In genomic region chr1:34825455-34826081, GRCh38 we compare ENCODE assay signal across 1 cellular context.
TF ChIP-seq lines count a peak whose summit lies in the region.

No MANE protein-coding gene starts in this region.

TF ChIP-seq in HepG2, 621 proteins besides CTCF, POLR2A, EP300 and RAD21 (continued from another document and continues in another):
- TF ChIP-seq GLMP (CRISPR knock-in tag; IDR thresholded peaks at IDR 0.05; ENCODE audit: borderline replicate concordance) (no peak), ZNF17 (CRISPR knock-in tag; IDR thresholded peaks at IDR 0.05) (no peak), RARA (CRISPR knock-in tag; IDR thresholded peaks at IDR 0.05) (peak; percentile 69), ZNF670 (CRISPR knock-in tag; IDR thresholded peaks at IDR 0.05; ENCODE audit: borderline replicate concordance) (no peak), HNRNPUL1 (IDR thresholded peaks at IDR 0.05; ENCODE audit: low read depth, low read length) (no peak), ZNF460 (CRISPR knock-in tag; IDR thresholded peaks at IDR 0.05; ENCODE audit: borderline replicate concordance) (no peak), ZKSCAN5 (CRISPR knock-in tag; IDR thresholded peaks at IDR 0.05) (peak; percentile 24; the same call in 1 of the 2 replicates), ZNF768 (CRISPR knock-in tag; IDR thresholded peaks at IDR 0.05) (peak; percentile 3; the same call in 1 of the 2 replicates), BATF2 (CRISPR knock-in tag; IDR thresholded peaks at IDR 0.05) (no peak), ZNF672 (CRISPR knock-in tag; IDR thresholded peaks at IDR 0.05) (no peak), NFAT5 (CRISPR knock-in tag; IDR thresholded peaks at IDR 0.05) (no peak), CREB3 (CRISPR knock-in tag; IDR thresholded peaks at IDR 0.05) (no peak), TFE3 (CRISPR knock-in tag; IDR thresholded peaks at IDR 0.05) (no peak), AGO1 (IDR thresholded peaks at IDR 0.05; ENCODE audit: low read depth, low read length, poor library complexity, severe bottlenecking) (no peak), SNAPC2 (CRISPR knock-in tag; IDR thresholded peaks at IDR 0.05) (no peak), ZFP36L2 (CRISPR knock-in tag; IDR thresholded peaks at IDR 0.05) (no peak), BRF2 (CRISPR knock-in tag; IDR thresholded peaks at IDR 0.05) (no peak), NKX3-1 (CRISPR knock-in tag; IDR thresholded peaks at IDR 0.05) (no peak), CHD2 (IDR thresholded peaks at IDR 0.05; ENCODE audit: low read depth, low read length) (no peak), PRDM4 (CRISPR knock-in tag; IDR thresholded peaks at IDR 0.05; ENCODE audit: borderline replicate concordance) (no peak), KIAA2018 (CRISPR knock-in tag; IDR thresholded peaks at IDR 0.05; ENCODE audit: borderline replicate concordance) (no peak), ZNF441 (CRISPR knock-in tag; IDR thresholded peaks at IDR 0.05; ENCODE audit: borderline replicate concordance) (peak; percentile 76; the same call in 1 of the 2 replicates), SOX13 (IDR thresholded peaks at IDR 0.05) (no peak), SOX13 (CRISPR knock-in tag; conservative IDR thresholded peaks at IDR 0.05 in 1 of 2, IDR thresholded peaks at IDR 0.05 in 1 of 2) (peak in 1 of 2 experiments; percentile 92; a peak in 2 of 4 replicates), FOXK1 (CRISPR knock-in tag; IDR thresholded peaks at IDR 0.05; ENCODE audit: borderline replicate concordance, low read depth) (peak; percentile 51; the same call in 1 of the 2 replicates), CHCHD3 (CRISPR knock-in tag; IDR thresholded peaks at IDR 0.05) (no peak), ZNF160 (CRISPR knock-in tag; IDR thresholded peaks at IDR 0.05) (no peak), ZNF788 (CRISPR knock-in tag; IDR thresholded peaks at IDR 0.05; ENCODE audit: borderline replicate concordance) (peak; percentile 63; the same call in 1 of the 2 replicates), RFX3 (CRISPR knock-in tag; IDR thresholded peaks at IDR 0.05) (no peak), DPF2 (CRISPR knock-in tag; IDR thresholded peaks at IDR 0.05; ENCODE audit: borderline replicate concordance, low read depth) (peak; percentile 85), YY1 (IDR thresholded peaks at IDR 0.05; ENCODE audit: insufficient read depth, insufficient replicate concordance, low read depth, low read length) (no peak), ATF4 (CRISPR knock-in tag; IDR thresholded peaks at IDR 0.05) (no peak)
